In the genomic region with DNA sequence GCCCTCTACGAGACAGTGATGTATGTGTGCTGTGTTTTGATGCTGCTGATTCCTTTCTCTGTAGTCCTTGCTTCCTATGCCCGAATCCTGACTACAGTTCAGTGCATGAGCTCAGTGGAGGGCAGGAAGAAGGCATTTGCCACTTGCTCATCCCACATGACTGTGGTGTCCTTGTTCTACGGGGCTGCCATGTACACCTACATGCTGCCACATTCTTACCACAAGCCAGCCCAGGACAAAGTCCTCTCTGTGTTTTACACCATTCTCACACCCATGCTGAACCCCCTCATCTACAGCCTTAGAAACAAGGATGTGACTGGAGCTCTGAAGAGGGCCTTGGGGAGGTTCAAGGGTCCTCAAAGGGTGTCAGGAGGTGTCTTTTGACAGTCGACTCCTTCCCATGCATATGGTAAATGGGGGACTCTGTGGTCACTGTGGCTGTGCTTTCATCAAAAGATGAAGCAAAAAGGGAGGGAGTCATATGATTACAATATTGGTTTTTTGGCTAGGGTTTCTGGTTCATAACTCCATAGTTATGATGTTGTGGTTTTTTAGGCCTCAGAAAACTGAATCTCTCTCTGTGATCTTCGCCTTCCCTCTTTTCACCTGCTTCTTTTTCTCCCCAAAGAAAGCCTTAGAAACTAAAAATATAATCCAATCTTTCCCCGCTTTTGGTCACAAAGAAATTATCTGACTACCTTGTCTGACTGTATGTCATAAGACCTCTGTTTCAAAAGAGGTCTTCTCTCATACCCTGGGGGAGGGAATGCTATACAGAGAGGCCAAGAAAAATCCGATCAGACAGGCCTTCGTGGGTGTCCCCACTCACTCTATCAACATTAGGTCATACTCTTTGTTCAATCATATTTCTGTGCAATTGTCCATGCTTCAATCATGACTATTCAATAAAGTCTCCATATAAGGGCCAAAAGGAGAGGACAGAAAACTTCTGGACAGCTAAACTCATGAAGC, we compare ENCODE assay signal across 27 cellular contexts. TPM values are rescaled to one million over a fixed set of nuclear protein-coding genes. Genes with fewer than 3 reads are reported as not detected.
DNase-seq lines count a peak whose midpoint lies in the region; ATAC-seq, FAIRE-seq and TF ChIP-seq lines count a peak whose summit lies in the region.
"Had no signal": no experiment of that assay in that cellular context is flagged by ENCODE, and none has a peak within 500 bp of the region (broad histone marks: within the 10 kb centered on the region; RNA-seq: fewer than 3 reads in every experiment).

No MANE protein-coding gene starts in this region.

- no peaks in the 10 kb centered on the region for H3K27me3 Mint-ChIP-seq in activated naive CD8-positive, alpha-beta T cell treated with anti-CD3 and anti-CD28 coated beads, Interleukin-2, amount 50 U/mL, for 24 hours
- H3K27me3 Mint-ChIP-seq: effector memory CD8-positive, alpha-beta T cell; natural killer cell treated with Interleukin-12 subunit alpha and Interleukin-12 subunit beta and Interleukin-15 and Interleukin-18, amount 100 ng/mL, for 72 hours had no signal

- H3K4me1 Mint-ChIP-seq in activated naive CD8-positive, alpha-beta T cell treated with anti-CD3 and anti-CD28 coated beads, Interleukin-2, amount 50 U/mL, for 24 hours = peaks cover 7% of the 10 kb centered on the region
- H3K4me1 Mint-ChIP-seq: CD8-positive, alpha-beta memory T cell; H9 had no signal

- DNase-seq in GM12891 (ENCODE audit: insufficient read length, low spot score) (no peak), HUDEP-2 (lab: John Stamatoyannopoulos, UW; ENCODE audit: unreplicated experiment in 76 of 76) (no peak), nucleus accumbens (lab: John Stamatoyannopoulos, UW) (no peak), iPS-NIHi11 (ENCODE audit: low spot score) (no peak)
- DNase-seq in activated naive CD8-positive, alpha-beta T cell treated with anti-CD3 and anti-CD28 coated beads, Interleukin-2, amount 50 U/mL, for 24 hours = no peak
- DNase-seq: activated CD4-positive, alpha-beta T cell treated with anti-CD3 and anti-CD28 coated beads for 1 hour; activated effector memory CD4-positive, alpha-beta T cell treated with Interleukin-2 at 50 U/mL for 16 hours; CD8-positive, alpha-beta memory T cell; effector memory CD8-positive, alpha-beta T cell; erythroblast; H9; MV-4-11; NCI-H2107; NCI-H446; NCI-H774; psoas muscle; Right ventricle myocardium superior; stimulated activated CD4-positive, alpha-beta T cell treated with anti-CD3 and anti-CD28 coated beads, Interleukin-12 subunit alpha, Interleukin-12 subunit beta, amount 100 ng/mL, for 4 hours; stimulated activated CD4-positive, alpha-beta T cell treated with anti-CD3 and anti-CD28 coated beads, Interleukin-2, amount 100 ng/mL, for 48 hours had no signal

- H3K4me3 Mint-ChIP-seq in activated naive CD8-positive, alpha-beta T cell treated with anti-CD3 and anti-CD28 coated beads, Interleukin-2, amount 50 U/mL, for 24 hours = no peak overlapping the region
- H3K4me3 Mint-ChIP-seq: CD8-positive, alpha-beta memory T cell; effector memory CD8-positive, alpha-beta T cell; H9; natural killer cell treated with Interleukin-12 subunit alpha and Interleukin-12 subunit beta and Interleukin-15 and Interleukin-18, amount 100 ng/mL, for 72 hours had no signal

- H3K9me3 Mint-ChIP-seq in activated naive CD8-positive, alpha-beta T cell treated with anti-CD3 and anti-CD28 coated beads, Interleukin-2, amount 50 U/mL, for 24 hours = peaks cover 33% of the 10 kb centered on the region

- H3K27ac Mint-ChIP-seq in activated naive CD8-positive, alpha-beta T cell treated with anti-CD3 and anti-CD28 coated beads, Interleukin-2, amount 50 U/mL, for 24 hours = no peak overlapping the region
- H3K27ac Mint-ChIP-seq: effector memory CD8-positive, alpha-beta T cell; H9; natural killer cell treated with Interleukin-12 subunit alpha and Interleukin-12 subunit beta and Interleukin-15 and Interleukin-18, amount 100 ng/mL, for 72 hours had no signal

- peak; percentile 66 for FAIRE-seq in GM12891 (lab: Jason Lieb, UNC)

- H3K36me3 Mint-ChIP-seq in activated naive CD8-positive, alpha-beta T cell treated with anti-CD3 and anti-CD28 coated beads, Interleukin-2, amount 50 U/mL, for 24 hours (ENCODE audit: low read depth) = peaks cover 3% of the 10 kb centered on the region
- H3K36me3 Mint-ChIP-seq: natural killer cell treated with Interleukin-12 subunit alpha and Interleukin-12 subunit beta and Interleukin-15 and Interleukin-18, amount 100 ng/mL, for 72 hours had no signal

- TF ChIP-seq POLR2A in GM12891 (IDR thresholded peaks at IDR 0.05; ENCODE audit: low read depth, low read length) = no peak

- ATAC-seq in GM18868 (IDR thresholded peaks at IDR 0.05; ENCODE audit: unreplicated experiment) (peak; percentile 65), HG02852 (IDR thresholded peaks at IDR 0.05; ENCODE audit: unreplicated experiment) (peak; percentile 70), GM19463 (IDR thresholded peaks at IDR 0.05; ENCODE audit: unreplicated experiment) (no peak)
- ATAC-seq in activated naive CD8-positive, alpha-beta T cell treated with anti-CD3 and anti-CD28 coated beads, Interleukin-2, amount 50 U/mL, for 24 hours = peak; percentile 20
- ATAC-seq: effector memory CD8-positive, alpha-beta T cell; left lobe of liver; natural killer cell treated with Interleukin-12 subunit alpha and Interleukin-12 subunit beta and Interleukin-15 and Interleukin-18, amount 100 ng/mL, for 72 hours; Panc1; psoas muscle; sciatic nerve; SK-N-SH treated with all-trans-retinoic acid at 6 μM for 48 hours had no signal

TF ChIP-seq in GM12891, 5 proteins besides CTCF, POLR2A, EP300 and RAD21:
- TF ChIP-seq PAX5 (IDR thresholded peaks at IDR 0.05; ENCODE audit: insufficient read depth, low read length, severe bottlenecking) (no peak), POU2F2 (IDR thresholded peaks at IDR 0.05; ENCODE audit: low read depth, low read length) (0 out of 2 replicates have a peak, but pooled peaks have one; percentile 19)

RNA-seq across cellular contexts. Expression of gene OR2T1, which starts 4.2 kb away (rescaled TPM):
- polyA plus RNA-seq in GM12891 (2012; ENCODE audit: low read depth, missing spikeins) = not detected
- polyA plus RNA-seq: CD8-positive, alpha-beta memory T cell; psoas muscle had no signal

RNA-seq across cellular contexts. Expression of gene OR2T6, which starts 31.5 kb away (rescaled TPM):
- not detected for polyA plus RNA-seq in GM12891 (2012; ENCODE audit: low read depth, missing spikeins)
- polyA plus RNA-seq: CD8-positive, alpha-beta memory T cell; psoas muscle had no signal

RNA-seq across cellular contexts. Expression of gene OR2T2, which starts 38.4 kb away (rescaled TPM):
- 0.41 TPM for polyA plus RNA-seq in GM12891 (2012; ENCODE audit: low read depth, missing spikeins)
- polyA plus RNA-seq: CD8-positive, alpha-beta memory T cell; psoas muscle had no signal

RNA-seq across cellular contexts. Expression of gene OR2T4, which starts 45.5 kb away (rescaled TPM):
- not detected for polyA plus RNA-seq in GM12891 (2012; ENCODE audit: low read depth, missing spikeins)
- polyA plus RNA-seq: CD8-positive, alpha-beta memory T cell; psoas muscle had no signal

RNA-seq across cellular contexts. Expression of gene OR14C36, which starts 58.4 kb away (rescaled TPM):
- polyA plus RNA-seq in GM12891 (2012; ENCODE audit: low read depth, missing spikeins) = not detected
- polyA plus RNA-seq: CD8-positive, alpha-beta memory T cell; psoas muscle had no signal
